Comparison of ENCODE assay signal across 1 cellular context in the genomic region with DNA sequence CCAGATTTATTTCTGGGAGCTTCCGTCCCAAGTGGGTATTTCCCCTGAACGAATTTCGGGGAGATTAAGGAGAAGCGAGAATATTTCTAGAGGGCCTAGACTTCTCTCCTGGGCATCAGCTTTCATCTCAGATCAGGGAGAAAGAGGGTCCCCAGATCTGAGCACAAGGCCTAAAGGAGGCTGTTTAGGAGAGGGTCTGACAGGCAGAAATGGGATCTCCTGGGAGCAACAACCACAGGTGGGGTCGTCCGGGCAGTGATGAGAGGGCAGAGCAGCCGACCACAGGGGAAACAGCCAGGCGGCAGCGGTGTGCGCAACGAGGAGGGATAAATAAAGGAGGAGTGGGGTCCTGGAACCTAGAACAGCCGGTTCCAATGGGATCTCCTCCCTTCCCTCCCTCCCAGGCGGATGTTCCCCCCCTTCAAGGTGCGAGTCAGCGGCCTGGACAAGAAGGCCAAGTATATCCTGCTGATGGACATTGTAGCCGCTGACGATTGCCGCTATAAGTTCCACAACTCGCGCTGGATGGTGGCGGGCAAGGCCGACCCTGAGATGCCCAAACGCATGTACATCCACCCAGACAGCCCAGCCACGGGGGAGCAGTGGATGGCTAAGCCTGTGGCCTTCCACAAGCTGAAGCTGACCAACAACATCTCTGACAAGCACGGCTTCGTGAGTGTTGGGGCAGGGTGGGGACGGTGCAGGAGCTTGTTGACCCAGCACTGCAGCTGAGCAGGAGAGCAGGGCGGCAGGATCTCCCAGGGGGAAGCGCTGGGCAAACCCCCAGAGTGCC.
TF ChIP-seq lines count a peak whose summit lies in the region.

No MANE protein-coding gene starts in this region.

TF ChIP-seq in GM12878, 131 proteins besides CTCF, POLR2A, EP300 and RAD21:
- TF ChIP-seq NFXL1 (IDR thresholded peaks at IDR 0.05; ENCODE audit: borderline replicate concordance) = peak; percentile 53
- TF ChIP-seq, protein P1, sequence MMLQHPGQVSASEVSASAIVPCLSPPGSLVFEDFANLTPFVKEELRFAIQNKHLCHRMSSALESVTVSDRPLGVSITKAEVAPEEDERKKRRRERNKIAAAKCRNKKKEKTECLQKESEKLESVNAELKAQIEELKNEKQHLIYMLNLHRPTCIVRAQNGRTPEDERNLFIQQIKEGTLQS (IDR thresholded peaks at IDR 0.05; ENCODE audit: borderline replicate concordance, extremely low read depth, low read depth, low read length) = no peak
- TF ChIP-seq BRCA1 (IDR thresholded peaks at IDR 0.05; ENCODE audit: low read depth, low read length) = no peak
- peak in 1 of 2 experiments; percentile 94; a peak in 1 of 4 replicates for TF ChIP-seq ETV6 (conservative IDR thresholded peaks at IDR 0.05 in 1 of 2, IDR thresholded peaks at IDR 0.05 in 1 of 2; ENCODE audit: borderline replicate concordance in 1 of 2, low read depth in 1 of 2)
